ENCODE assay signal across 20 cellular contexts in the genomic region with DNA sequence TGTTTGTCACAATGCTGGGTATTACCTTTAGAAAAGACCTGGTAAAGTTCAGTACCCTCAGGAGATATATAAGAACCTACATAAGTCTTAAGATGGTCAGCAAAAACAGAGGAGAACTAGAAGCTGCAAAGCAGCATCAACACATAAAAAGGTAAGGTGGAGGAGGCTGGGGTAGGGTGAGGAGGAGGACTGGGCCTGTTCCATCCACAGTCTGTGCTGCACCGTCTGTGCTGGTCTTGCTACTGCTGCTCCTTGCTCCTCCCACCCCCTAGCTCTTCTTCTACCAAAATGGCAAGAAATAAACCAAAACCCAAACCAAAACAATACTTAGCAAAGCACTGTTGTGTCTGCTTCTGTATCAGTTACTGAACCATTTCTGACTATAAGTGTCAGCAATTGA.
DNase-seq lines count a peak whose midpoint lies in the region; TF ChIP-seq lines count a peak whose summit lies in the region.
"Had no signal": no experiment of that assay in that cellular context is flagged by ENCODE, and none has a peak within 500 bp of the region (broad histone marks: within the 10 kb centered on the region; RNA-seq: fewer than 3 reads in every experiment).

No MANE protein-coding gene starts in this region.

- TF ChIP-seq CTCF in endothelial cell (IDR thresholded peaks at IDR 0.05; ENCODE audit: unreplicated experiment) = no peak
- no peak for TF ChIP-seq CTCF in MM.1S (IDR thresholded peaks at IDR 0.05; ENCODE audit: low read length)

- no peak overlapping the region for H3K4me3 ChIP-seq in MM.1S (ENCODE audit: low read length)
- H3K4me3 ChIP-seq: BLaER1, GM12878, GM23338 had no signal

- H3F3A ChIP-seq in MM.1S (ENCODE audit: insufficient read depth, low read length) = no peaks in the 10 kb centered on the region

- H3K4me1 Mint-ChIP-seq in endothelial cell (ENCODE audit: unreplicated experiment) = peaks cover 42% of the 10 kb centered on the region
- H3K4me1 Mint-ChIP-seq: B cell had no signal

- peaks cover 3% of the 10 kb centered on the region for H3K27me3 Mint-ChIP-seq in endothelial cell (ENCODE audit: unreplicated experiment)
- H3K27me3 Mint-ChIP-seq: B cell; CD4-positive, CD25-positive, alpha-beta regulatory T cell; CD8-positive, alpha-beta memory T cell had no signal

- peaks cover 5% of the 10 kb centered on the region for H3K4me1 ChIP-seq in MM.1S (ENCODE audit: low read length)

- no peaks in the 10 kb centered on the region for H4K20me1 ChIP-seq in MM.1S (ENCODE audit: insufficient read depth, low read length)
- H4K20me1 ChIP-seq: BLaER1 had no signal

- no peaks in the 10 kb centered on the region for H3K9me2 ChIP-seq in MM.1S (replicated peaks; ENCODE audit: insufficient read depth, low read length)

- no peaks in the 10 kb centered on the region for H3K9me3 Mint-ChIP-seq in endothelial cell (ENCODE audit: unreplicated experiment)
- H3K9me3 Mint-ChIP-seq: CD4-positive, CD25-positive, alpha-beta regulatory T cell; CD8-positive, alpha-beta memory T cell; GM23338; H9 had no signal

- H3K27ac ChIP-seq in caudate nucleus (ENCODE audit: low read depth, low read length) (peak overlapping the region; percentile 72), MM.1S (ENCODE audit: low read length) (no peak overlapping the region)
- H3K27ac ChIP-seq: 22Rv1, BLaER1, C4-2B had no signal

- H3K36me3 Mint-ChIP-seq in endothelial cell (ENCODE audit: low read depth, unreplicated experiment) = peaks cover 46% of the 10 kb centered on the region
- H3K36me3 Mint-ChIP-seq: CD4-positive, CD25-positive, alpha-beta regulatory T cell; CD8-positive, alpha-beta memory T cell had no signal

- no peaks in the 10 kb centered on the region for H3K79me2 ChIP-seq in MM.1S (ENCODE audit: low read length)

- no peak overlapping the region for H3K4me3 Mint-ChIP-seq in endothelial cell (ENCODE audit: unreplicated experiment)
- H3K4me3 Mint-ChIP-seq: B cell; CD4-positive, CD25-positive, alpha-beta regulatory T cell; CD8-positive, alpha-beta memory T cell; GM23338; H9 had no signal

- H3K27me3 ChIP-seq in MM.1S (replicated peaks; ENCODE audit: insufficient read depth, low read length) = no peaks in the 10 kb centered on the region
- H3K27me3 ChIP-seq: BLaER1 had no signal

- H3K4me2 ChIP-seq in MM.1S (ENCODE audit: low read depth, low read length) = no peak overlapping the region
- H3K4me2 ChIP-seq: BLaER1, GM23338 had no signal

- peak overlapping the region; percentile 5 for H3K27ac Mint-ChIP-seq in endothelial cell (ENCODE audit: unreplicated experiment)
- H3K27ac Mint-ChIP-seq: B cell; CD4-positive, CD25-positive, alpha-beta regulatory T cell; CD8-positive, alpha-beta memory T cell; GM23338 had no signal

- H3K9me3 ChIP-seq in MM.1S (replicated peaks; ENCODE audit: insufficient read depth, low read length) = no peaks in the 10 kb centered on the region
- H3K9me3 ChIP-seq: BLaER1 had no signal

- peak; percentile 11 for DNase-seq in NCI-H82 (lab: John Stamatoyannopoulos, UW)
- no peak for DNase-seq in NCI-H82 treated with DMSO at 0.1 percent for 48 hours (lab: John Stamatoyannopoulos, UW; ENCODE audit: unreplicated experiment)
- DNase-seq in caudate nucleus (lab: John Stamatoyannopoulos, UW) = no peak
- no peak for DNase-seq in endothelial cell (ENCODE audit: low spot score)
- no peak for DNase-seq in NK-92 (lab: John Stamatoyannopoulos, UW; ENCODE audit: unreplicated experiment)
- DNase-seq in activated gamma-delta T cell (lab: John Stamatoyannopoulos, UW) = no peak
- DNase-seq in MM.1S = no peak
- DNase-seq: CD4-positive, CD25-positive, alpha-beta regulatory T cell; CD8-positive, alpha-beta memory T cell; DMS 273 treated with DMSO at 0.1 percent for 48 hours; DMS79; EL; GDM1; H9 had no signal

- H3K36me3 ChIP-seq in MM.1S (replicated peaks; ENCODE audit: insufficient read depth, low read length) = no peaks in the 10 kb centered on the region

- no peak overlapping the region for H2AFZ ChIP-seq in MM.1S (ENCODE audit: low read length)
- H2AFZ ChIP-seq: GM23338 had no signal

- no peak overlapping the region for H3K9ac ChIP-seq in MM.1S (ENCODE audit: low read length)
- H3K9ac ChIP-seq: BLaER1 had no signal
